In the genomic region with DNA sequence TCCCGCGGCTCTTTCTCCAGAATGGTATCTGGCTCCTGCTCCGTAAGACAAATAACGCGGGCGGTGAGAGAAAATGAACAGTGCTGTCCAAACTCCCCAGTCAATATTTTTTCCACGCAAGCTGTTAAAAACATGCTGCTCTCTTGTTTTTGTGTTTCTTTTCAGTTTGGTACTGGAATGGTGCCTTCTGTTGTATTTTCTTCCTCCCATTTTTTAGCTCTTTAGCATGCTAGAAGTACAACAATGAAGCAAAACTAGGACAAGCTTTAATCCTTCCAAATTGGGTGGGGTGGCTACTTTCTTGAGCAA, we compare ENCODE assay signal across 8 cellular contexts. TPM values are rescaled to one million over a fixed set of nuclear protein-coding genes. Genes with fewer than 3 reads are reported as not detected.
A peak's percentile ranks its signal among the peaks of the same experiment; 100 is the strongest.
DNase-seq lines count a peak whose midpoint lies in the region; ATAC-seq and TF ChIP-seq lines count a peak whose summit lies in the region.

No MANE protein-coding gene starts in this region.

- H3K4me3 Mint-ChIP-seq in GM23338, result peak overlapping the region; percentile 100
- H3K4me3 Mint-ChIP-seq in activated CD4-positive, alpha-beta memory T cell treated with anti-CD3 and anti-CD28 coated beads, Interleukin-2, amount 10 ng/mL, durations not matched to agents 7 days and 5 days, result peak overlapping the region; percentile 100
- peak overlapping the region; percentile 97 for H3K4me3 Mint-ChIP-seq in stimulated activated effector memory CD8-positive, alpha-beta T cell treated with anti-CD3 and anti-CD28 coated beads, Interleukin-12 subunit alpha, Interleukin-12 subunit beta, amount 100 ng/mL, for 72 hours

- H3K4me2 ChIP-seq in GM23338 (peak overlapping the region; percentile 75), hepatocyte (peak overlapping the region; percentile 86)

- peaks cover 46% of the 10 kb centered on the region for H3K4me1 ChIP-seq in GM23338 (ENCODE audit: insufficient read depth)
- peaks cover 18% of the 10 kb centered on the region for H3K4me1 ChIP-seq in hepatocyte (ENCODE audit: insufficient read depth)

- peak overlapping the region; percentile 99 for H3K27ac Mint-ChIP-seq in GM23338
- peak overlapping the region; percentile 96 for H3K27ac Mint-ChIP-seq in activated CD4-positive, alpha-beta memory T cell treated with anti-CD3 and anti-CD28 coated beads, Interleukin-2, amount 10 ng/mL, durations not matched to agents 7 days and 5 days
- peak overlapping the region; percentile 97 for H3K27ac Mint-ChIP-seq in stimulated activated effector memory CD8-positive, alpha-beta T cell treated with anti-CD3 and anti-CD28 coated beads, Interleukin-12 subunit alpha, Interleukin-12 subunit beta, amount 100 ng/mL, for 72 hours

- peak overlapping the region; percentile 64 for H2AFZ ChIP-seq in GM23338
- peak overlapping the region; percentile 92 for H2AFZ ChIP-seq in hepatocyte

- H3K79me2 ChIP-seq in GM23338 (replicated peaks; ENCODE audit: insufficient read depth) (peaks cover 41% of the 10 kb centered on the region), hepatocyte (peaks cover 42% of the 10 kb centered on the region)

- peaks cover 52% of the 10 kb centered on the region for H3K4me1 Mint-ChIP-seq in GM23338
- peaks cover 37% of the 10 kb centered on the region for H3K4me1 Mint-ChIP-seq in activated CD4-positive, alpha-beta memory T cell treated with anti-CD3 and anti-CD28 coated beads, Interleukin-2, amount 10 ng/mL, durations not matched to agents 7 days and 5 days
- H3K4me1 Mint-ChIP-seq in stimulated activated effector memory CD8-positive, alpha-beta T cell treated with anti-CD3 and anti-CD28 coated beads, Interleukin-12 subunit alpha, Interleukin-12 subunit beta, amount 100 ng/mL, for 72 hours, result peaks cover 39% of the 10 kb centered on the region

- H3K27ac ChIP-seq in GM23338 (ENCODE audit: low read depth), result peak overlapping the region; percentile 91
- H3K27ac ChIP-seq in hepatocyte, result peak overlapping the region; percentile 96

- peaks cover 7% of the 10 kb centered on the region for H3K27me3 Mint-ChIP-seq in GM23338 (ENCODE audit: insufficient read depth, low read depth, poor library complexity)
- H3K27me3 Mint-ChIP-seq in activated CD4-positive, alpha-beta memory T cell treated with anti-CD3 and anti-CD28 coated beads, Interleukin-2, amount 10 ng/mL, durations not matched to agents 7 days and 5 days, result no peaks in the 10 kb centered on the region

- ATAC-seq in GM23338, result no peak
- no peak for ATAC-seq in stimulated activated effector memory CD8-positive, alpha-beta T cell treated with anti-CD3 and anti-CD28 coated beads, Interleukin-12 subunit alpha, Interleukin-12 subunit beta, amount 100 ng/mL, for 72 hours

- TF ChIP-seq CTCF in AG10803 (conservative IDR thresholded peaks at IDR 0.05; ENCODE audit: low read length), result no peak
- TF ChIP-seq CTCF in GM23338 (conservative IDR thresholded peaks at IDR 0.05; ENCODE audit: low read depth in 2 of 2), result no peak
- TF ChIP-seq CTCF in hepatocyte (IDR thresholded peaks at IDR 0.05; ENCODE audit: poor library complexity), result no peak

- 2% methylated on average over 7 of the region's 7 CpGs for WGBS in hepatocyte (ENCODE audit: low lambda C conversion rate, missing lambda C conversion rate)

- no peaks in the 10 kb centered on the region for H3K9me3 Mint-ChIP-seq in GM23338
- no peaks in the 10 kb centered on the region for H3K9me3 Mint-ChIP-seq in activated CD4-positive, alpha-beta memory T cell treated with anti-CD3 and anti-CD28 coated beads, Interleukin-2, amount 10 ng/mL, durations not matched to agents 7 days and 5 days
- H3K9me3 Mint-ChIP-seq in stimulated activated effector memory CD8-positive, alpha-beta T cell treated with anti-CD3 and anti-CD28 coated beads, Interleukin-12 subunit alpha, Interleukin-12 subunit beta, amount 100 ng/mL, for 72 hours, result no peaks in the 10 kb centered on the region

- H3F3A ChIP-seq in GM23338 (replicated peaks; ENCODE audit: low read depth), result peaks cover 12% of the 10 kb centered on the region; the same call in 1 of the 2 replicates

- H3K27me3 ChIP-seq in GM23338 (ENCODE audit: insufficient read depth) (no peaks in the 10 kb centered on the region), hepatocyte (no peaks in the 10 kb centered on the region)

- H3K4me3 ChIP-seq in AG10803 (ENCODE audit: low read length) (peak overlapping the region; percentile 89), GM23338 (peak overlapping the region; percentile 95), hepatocyte (peak overlapping the region; percentile 88)

- H3K36me3 ChIP-seq in GM23338 (ENCODE audit: insufficient read depth) (peaks cover 26% of the 10 kb centered on the region), hepatocyte (replicated peaks; ENCODE audit: insufficient read depth, low read depth) (no peaks in the 10 kb centered on the region)

- POLR2A ChIA-PET in activated CD4-positive, alpha-beta memory T cell treated with anti-CD3 and anti-CD28 coated beads, Interleukin-2, amount 10 ng/mL, durations not matched to agents 7 days and 5 days (lab: Charles Lee), result interaction anchor here (0.6 to 4.8 kb wide), 18 partner anchors 9 to 321 kb away, joined by 3 to 31 read pairs (median 3); a partner anchor contains a TSS

- CTCF ChIA-PET in activated CD4-positive, alpha-beta memory T cell treated with anti-CD3 and anti-CD28 coated beads, Interleukin-2, amount 10 ng/mL, durations not matched to agents 7 days and 5 days (lab: Charles Lee), result interaction anchor here (0.5 to 6.6 kb wide), 8 partner anchors 11 to 514 kb away, joined by 3 to 48 read pairs (median 5); no protein-coding TSS in a partner anchor

- peaks cover 36% of the 10 kb centered on the region for H3K36me3 Mint-ChIP-seq in GM23338 (ENCODE audit: low read depth)
- peaks cover 32% of the 10 kb centered on the region for H3K36me3 Mint-ChIP-seq in activated CD4-positive, alpha-beta memory T cell treated with anti-CD3 and anti-CD28 coated beads, Interleukin-2, amount 10 ng/mL, durations not matched to agents 7 days and 5 days (ENCODE audit: low read depth)
- H3K36me3 Mint-ChIP-seq in stimulated activated effector memory CD8-positive, alpha-beta T cell treated with anti-CD3 and anti-CD28 coated beads, Interleukin-12 subunit alpha, Interleukin-12 subunit beta, amount 100 ng/mL, for 72 hours, result peaks cover 34% of the 10 kb centered on the region

- H4K20me1 ChIP-seq in GM23338 (replicated peaks; ENCODE audit: insufficient read depth), result peaks cover 18% of the 10 kb centered on the region
- no peaks in the 10 kb centered on the region for H4K20me1 ChIP-seq in hepatocyte (ENCODE audit: insufficient read depth, poor library complexity, severe bottlenecking)

- DNase-seq in AG10803 (ENCODE audit: low read depth) (no peak), GM23338 (ENCODE audit: low spot score) (no peak), hepatocyte (ENCODE audit: low spot score) (no peak), HuH-7.5 (ENCODE audit: low spot score) (no peak), RPMI8226 (no peak), medulla oblongata (ENCODE audit: extremely low spot score) (no peak)
- no peak for DNase-seq in activated CD4-positive, alpha-beta memory T cell treated with anti-CD3 and anti-CD28 coated beads, Interleukin-2, amount 10 ng/mL, durations not matched to agents 7 days and 5 days
- DNase-seq in stimulated activated effector memory CD8-positive, alpha-beta T cell treated with anti-CD3 and anti-CD28 coated beads, Interleukin-12 subunit alpha, Interleukin-12 subunit beta, amount 100 ng/mL, for 72 hours (ENCODE audit: low spot score in 2 of 2), result no peak

- H3K9me3 ChIP-seq in hepatocyte (ENCODE audit: low read depth), result no peaks in the 10 kb centered on the region

- H3K9me2 ChIP-seq in GM23338 (ENCODE audit: insufficient read depth) (no peaks in the 10 kb centered on the region), hepatocyte (replicated peaks; ENCODE audit: insufficient read depth) (no peaks in the 10 kb centered on the region)

TF ChIP-seq in GM23338, 12 proteins besides CTCF, POLR2A, EP300 and RAD21 (continues in another document):
- TF ChIP-seq ZNF114 (CRISPR knock-in tag; IDR thresholded peaks at IDR 0.05) (no peak), STAT1 (IDR thresholded peaks at IDR 0.05; ENCODE audit: unreplicated experiment) (no peak)

RNA-seq across cellular contexts. Expression of a gene that starts 0.6 kb away (rescaled TPM):
- 75.3 and 82.0 TPM in 2 replicates for total RNA-seq in GM23338 (2014; rRNA removed; shearing (Covaris generic))
- 15.9 and 18.5 TPM in 2 replicates for polyA plus RNA-seq in GM23338 (2016; fragmentation: Nextera tagmentation; extraction: Ambion mirVana)
- total RNA-seq in activated CD4-positive, alpha-beta memory T cell treated with anti-CD3 and anti-CD28 coated beads, Interleukin-2, amount 10 ng/mL, durations not matched to agents 7 days and 5 days, result 10 to 100 TPM; 51.3 to 55.7 TPM
- 41.0 and 43.5 TPM in 2 replicates for total RNA-seq in hepatocyte
- 22.7 and 25.3 TPM in 2 replicates for polyA plus RNA-seq in hepatocyte
